In the genomic region with DNA sequence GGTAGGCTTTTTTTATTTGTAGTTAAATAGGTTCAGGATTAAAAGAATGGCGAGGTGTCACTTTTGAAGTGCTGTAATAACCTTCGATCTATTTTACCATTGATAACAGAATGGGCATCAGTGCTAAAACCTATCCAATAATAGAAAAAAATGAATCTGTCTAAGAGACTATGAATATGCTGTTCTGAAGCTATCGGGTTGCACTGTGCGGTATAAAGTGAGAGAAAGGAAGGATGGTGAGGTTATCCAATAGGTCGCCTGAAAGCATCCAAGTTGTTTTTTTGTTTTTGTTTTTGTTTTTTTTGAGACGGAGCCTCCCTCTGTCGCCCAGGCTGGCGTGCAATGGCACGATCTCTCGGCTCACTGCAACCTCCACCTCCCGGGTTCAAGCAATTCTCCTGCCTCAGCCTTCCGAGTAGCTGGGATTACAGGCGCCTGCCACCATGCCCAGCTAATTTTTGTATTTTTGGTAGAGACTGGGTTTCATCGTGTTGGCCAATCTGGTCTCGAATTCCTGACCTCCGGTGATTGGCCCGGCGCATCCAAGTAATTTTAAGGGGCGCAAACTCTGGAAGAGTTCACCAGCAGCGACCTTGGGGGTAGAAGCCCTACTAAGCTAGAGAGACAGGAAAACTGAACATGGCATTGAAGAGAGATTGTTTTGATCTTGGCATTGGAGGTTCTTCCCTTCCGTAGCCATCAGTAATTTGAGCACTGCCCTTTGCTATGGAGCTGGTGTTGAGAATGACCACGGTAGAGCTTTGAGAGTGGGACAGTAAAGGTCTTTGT, we compare ENCODE assay signal across 8 cellular contexts. TPM values are rescaled to one million over a fixed set of nuclear protein-coding genes. Genes with fewer than 3 reads are reported as not detected.
DNase-seq lines count a peak whose midpoint lies in the region; ATAC-seq and TF ChIP-seq lines count a peak whose summit lies in the region.

No MANE protein-coding gene starts in this region.

- no peaks in the 10 kb centered on the region for H3K9me3 ChIP-seq in left ventricle myocardium inferior (replicated peaks)

- H3K36me3 ChIP-seq in left ventricle myocardium inferior, result no peaks in the 10 kb centered on the region

- peak overlapping the region; percentile 88 for H3K27ac ChIP-seq in left ventricle myocardium inferior (replicated peaks)

- H3K9me3 Mint-ChIP-seq in activated naive CD8-positive, alpha-beta T cell (ENCODE audit: low read depth), result no peaks in the 10 kb centered on the region
- no peaks in the 10 kb centered on the region for H3K9me3 Mint-ChIP-seq in progenitor cell of endocrine pancreas (ENCODE audit: low read depth)

- peak overlapping the region; percentile 89 for H3K4me3 Mint-ChIP-seq in activated naive CD8-positive, alpha-beta T cell
- peak overlapping the region; percentile 94 for H3K4me3 Mint-ChIP-seq in progenitor cell of endocrine pancreas (ENCODE audit: low read depth)

- H3K27ac Mint-ChIP-seq in activated naive CD8-positive, alpha-beta T cell, result peak overlapping the region; percentile 96
- H3K27ac Mint-ChIP-seq in progenitor cell of endocrine pancreas, result peak overlapping the region; percentile 100

- H3K4me1 ChIP-seq in left ventricle myocardium inferior, result peaks cover 22% of the 10 kb centered on the region

- DNase-seq in SKM-1 treated with dmso at 0.1 percent for 144 hours (lab: John Stamatoyannopoulos, UW; ENCODE audit: unreplicated experiment), result peak; percentile 43
- DNase-seq in SKM-1 (lab: John Stamatoyannopoulos, UW; ENCODE audit: unreplicated experiment), result no peak
- DNase-seq in NCI-H510A treated with DMSO at 0.1 percent for 48 hours (lab: John Stamatoyannopoulos, UW), result peak; percentile 87
- DNase-seq in left ventricle myocardium inferior, result no peak
- no peak for DNase-seq in progenitor cell of endocrine pancreas (ENCODE audit: low spot score, unreplicated experiment)
- no peak for DNase-seq in middle frontal gyrus (ENCODE audit: extremely low spot score, low spot score)

- H3K27me3 ChIP-seq in left ventricle myocardium inferior (ENCODE audit: low read depth), result no peaks in the 10 kb centered on the region

- peaks cover 43% of the 10 kb centered on the region for H3K4me1 Mint-ChIP-seq in activated naive CD8-positive, alpha-beta T cell (ENCODE audit: low read depth)
- peaks cover 16% of the 10 kb centered on the region for H3K4me1 Mint-ChIP-seq in progenitor cell of endocrine pancreas (ENCODE audit: low read depth)

- H3K27me3 Mint-ChIP-seq in activated naive CD8-positive, alpha-beta T cell, result no peaks in the 10 kb centered on the region
- no peaks in the 10 kb centered on the region for H3K27me3 Mint-ChIP-seq in progenitor cell of endocrine pancreas

- no peaks in the 10 kb centered on the region for H3K36me3 Mint-ChIP-seq in activated naive CD8-positive, alpha-beta T cell
- peaks cover 2% of the 10 kb centered on the region for H3K36me3 Mint-ChIP-seq in progenitor cell of endocrine pancreas (ENCODE audit: insufficient read depth)

- intact Hi-C loops in left ventricle myocardium inferior (cut with micrococcal nuclease), result no loop called here

- TF ChIP-seq CTCF in left ventricle myocardium inferior (IDR thresholded peaks at IDR 0.05; ENCODE audit: borderline replicate concordance), result no peak
- no peak for TF ChIP-seq CTCF in progenitor cell of endocrine pancreas (IDR thresholded peaks at IDR 0.05; ENCODE audit: unreplicated experiment)

- peak overlapping the region; percentile 71 for H3K4me3 ChIP-seq in left ventricle myocardium inferior

- peak; percentile 13 for ATAC-seq in HG02981 (IDR thresholded peaks at IDR 0.05; ENCODE audit: unreplicated experiment)

RNA-seq across cellular contexts. Expression of a gene that starts 8.7 kb away (rescaled TPM):
- 29.3 TPM for total RNA-seq in left ventricle myocardium inferior
- total RNA-seq in progenitor cell of endocrine pancreas, result 123 and 127 TPM in 2 replicates

RNA-seq across cellular contexts. Expression of a gene that starts 12.9 kb away (rescaled TPM):
- 18.5 TPM for total RNA-seq in left ventricle myocardium inferior
- 62.2 and 62.7 TPM in 2 replicates for total RNA-seq in progenitor cell of endocrine pancreas

Comparison
In these comparisons a context has a peak if more than half of its experiments do, and no peak if none do; other contexts are left out.
1. DNase-seq: peak in SKM-1 treated with dmso at 0.1 percent for 144 hours (single experiment) and NCI-H510A treated with DMSO at 0.1 percent for 48 hours (single experiment); none in SKM-1 (single experiment), left ventricle myocardium inferior (single experiment), progenitor cell of endocrine pancreas (single experiment) and middle frontal gyrus (single experiment).